ENCODE assay signal across 8 cellular contexts in the genomic region with DNA sequence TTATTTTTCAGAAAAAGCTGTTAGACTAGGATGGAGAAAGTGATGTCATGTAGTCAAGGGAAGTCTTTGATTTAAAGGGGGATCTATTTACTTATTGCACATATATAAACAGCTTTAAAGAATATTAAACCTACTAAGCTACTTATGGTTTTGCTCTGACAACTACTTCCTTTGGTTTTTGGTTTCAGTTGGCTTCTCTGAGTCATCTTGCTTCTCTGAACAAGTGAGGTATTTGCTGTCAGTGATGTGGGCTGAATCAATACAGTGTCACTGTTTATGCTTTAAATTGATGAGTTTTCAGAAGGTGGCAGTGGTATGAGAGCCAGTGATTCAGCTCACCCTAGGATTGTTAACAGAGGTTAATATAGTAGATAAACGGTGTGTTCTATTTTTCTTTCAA.
DNase-seq lines count a peak whose midpoint lies in the region; ATAC-seq and TF ChIP-seq lines count a peak whose summit lies in the region.

No MANE protein-coding gene starts in this region.

- no peaks in the 10 kb centered on the region for H3K27me3 ChIP-seq in gastrocnemius medialis

- in situ Hi-C loops in gastrocnemius medialis (cut with MboI; ENCODE audit: low sequenced_read_pairs in 4 of 4): loop anchor here in 2 of 4 donors (25.0 kb wide), 2 partner anchors 278 to 1178 kb away; no protein-coding TSS in a partner anchor

- no peak overlapping the region for H3K27ac ChIP-seq in gastrocnemius medialis

- TF ChIP-seq POLR2A in gastrocnemius medialis (IDR thresholded peaks at IDR 0.05): no peak

- ATAC-seq in GM18907 (IDR thresholded peaks at IDR 0.05; ENCODE audit: unreplicated experiment): peak; percentile 99
- ATAC-seq in HG03039 (IDR thresholded peaks at IDR 0.05; ENCODE audit: unreplicated experiment): peak; percentile 98
- peak; percentile 58 for ATAC-seq in SK-N-SH treated with all-trans-retinoic acid at 6 μM for 48 hours
- no peak for ATAC-seq in gastrocnemius medialis

- no peak for TF ChIP-seq CTCF in gastrocnemius medialis (IDR thresholded peaks at IDR 0.05 in 4 of 5, conservative IDR thresholded peaks at IDR 0.05 in 1 of 5)

- no peaks in the 10 kb centered on the region for H3K4me1 ChIP-seq in gastrocnemius medialis

- intact Hi-C loops in gastrocnemius medialis (cut with DNase I; ENCODE audit: low total_unique reads): no loop called here

- no peaks in the 10 kb centered on the region for H3K9me3 ChIP-seq in gastrocnemius medialis

- no peaks in the 10 kb centered on the region for H3K36me3 ChIP-seq in gastrocnemius medialis

- no peak overlapping the region for H3K4me3 ChIP-seq in gastrocnemius medialis

- DNase-seq in A172 (ENCODE audit: low spot score): peak; percentile 57
- DNase-seq in DMS79 treated with DMSO at 0.1 percent for 48 hours (lab: John Stamatoyannopoulos, UW): no peak
- no peak for DNase-seq in gastrocnemius medialis
- no peak for DNase-seq in NCI-H1694 treated with DMSO at 0.1 percent for 48 hours (lab: John Stamatoyannopoulos, UW)
- DNase-seq in NCI-H1436 (lab: John Stamatoyannopoulos, UW): no peak

TF ChIP-seq in SK-N-SH treated with all-trans-retinoic acid at 6 μM for 48 hours, 23 proteins besides CTCF, POLR2A, EP300 and RAD21:
- TF ChIP-seq, protein P1, sequence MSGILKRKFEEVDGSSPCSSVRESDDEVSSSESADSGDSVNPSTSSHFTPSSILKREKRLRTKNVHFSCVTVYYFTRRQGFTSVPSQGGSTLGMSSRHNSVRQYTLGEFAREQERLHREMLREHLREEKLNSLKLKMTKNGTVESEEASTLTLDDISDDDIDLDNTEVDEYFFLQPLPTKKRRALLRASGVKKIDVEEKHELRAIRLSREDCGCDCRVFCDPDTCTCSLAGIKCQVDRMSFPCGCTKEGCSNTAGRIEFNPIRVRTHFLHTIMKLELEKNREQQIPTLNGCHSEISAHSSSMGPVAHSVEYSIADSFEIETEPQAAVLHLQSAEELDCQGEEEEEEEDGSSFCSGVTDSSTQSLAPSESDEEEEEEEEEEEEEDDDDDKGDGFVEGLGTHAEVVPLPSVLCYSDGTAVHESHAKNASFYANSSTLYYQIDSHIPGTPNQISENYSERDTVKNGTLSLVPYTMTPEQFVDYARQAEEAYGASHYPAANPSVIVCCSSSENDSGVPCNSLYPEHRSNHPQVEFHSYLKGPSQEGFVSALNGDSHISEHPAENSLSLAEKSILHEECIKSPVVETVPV (CRISPR knock-in tag; IDR thresholded peaks at IDR 0.05): no peak
- TF ChIP-seq, protein P2, sequence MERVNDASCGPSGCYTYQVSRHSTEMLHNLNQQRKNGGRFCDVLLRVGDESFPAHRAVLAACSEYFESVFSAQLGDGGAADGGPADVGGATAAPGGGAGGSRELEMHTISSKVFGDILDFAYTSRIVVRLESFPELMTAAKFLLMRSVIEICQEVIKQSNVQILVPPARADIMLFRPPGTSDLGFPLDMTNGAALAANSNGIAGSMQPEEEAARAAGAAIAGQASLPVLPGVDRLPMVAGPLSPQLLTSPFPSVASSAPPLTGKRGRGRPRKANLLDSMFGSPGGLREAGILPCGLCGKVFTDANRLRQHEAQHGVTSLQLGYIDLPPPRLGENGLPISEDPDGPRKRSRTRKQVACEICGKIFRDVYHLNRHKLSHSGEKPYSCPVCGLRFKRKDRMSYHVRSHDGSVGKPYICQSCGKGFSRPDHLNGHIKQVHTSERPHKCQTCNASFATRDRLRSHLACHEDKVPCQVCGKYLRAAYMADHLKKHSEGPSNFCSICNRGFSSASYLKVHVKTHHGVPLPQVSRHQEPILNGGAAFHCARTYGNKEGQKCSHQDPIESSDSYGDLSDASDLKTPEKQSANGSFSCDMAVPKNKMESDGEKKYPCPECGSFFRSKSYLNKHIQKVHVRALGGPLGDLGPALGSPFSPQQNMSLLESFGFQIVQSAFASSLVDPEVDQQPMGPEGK (CRISPR knock-in tag; IDR thresholded peaks at IDR 0.05; ENCODE audit: borderline replicate concordance): no peak
- TF ChIP-seq OSR1 (CRISPR knock-in tag; IDR thresholded peaks at IDR 0.05): no peak
- TF ChIP-seq ZNF565 (CRISPR knock-in tag; conservative IDR thresholded peaks at IDR 0.05; ENCODE audit: low read depth): no peak
- TF ChIP-seq ZC3H10 (CRISPR knock-in tag; IDR thresholded peaks at IDR 0.05): no peak
- TF ChIP-seq, protein P3, sequence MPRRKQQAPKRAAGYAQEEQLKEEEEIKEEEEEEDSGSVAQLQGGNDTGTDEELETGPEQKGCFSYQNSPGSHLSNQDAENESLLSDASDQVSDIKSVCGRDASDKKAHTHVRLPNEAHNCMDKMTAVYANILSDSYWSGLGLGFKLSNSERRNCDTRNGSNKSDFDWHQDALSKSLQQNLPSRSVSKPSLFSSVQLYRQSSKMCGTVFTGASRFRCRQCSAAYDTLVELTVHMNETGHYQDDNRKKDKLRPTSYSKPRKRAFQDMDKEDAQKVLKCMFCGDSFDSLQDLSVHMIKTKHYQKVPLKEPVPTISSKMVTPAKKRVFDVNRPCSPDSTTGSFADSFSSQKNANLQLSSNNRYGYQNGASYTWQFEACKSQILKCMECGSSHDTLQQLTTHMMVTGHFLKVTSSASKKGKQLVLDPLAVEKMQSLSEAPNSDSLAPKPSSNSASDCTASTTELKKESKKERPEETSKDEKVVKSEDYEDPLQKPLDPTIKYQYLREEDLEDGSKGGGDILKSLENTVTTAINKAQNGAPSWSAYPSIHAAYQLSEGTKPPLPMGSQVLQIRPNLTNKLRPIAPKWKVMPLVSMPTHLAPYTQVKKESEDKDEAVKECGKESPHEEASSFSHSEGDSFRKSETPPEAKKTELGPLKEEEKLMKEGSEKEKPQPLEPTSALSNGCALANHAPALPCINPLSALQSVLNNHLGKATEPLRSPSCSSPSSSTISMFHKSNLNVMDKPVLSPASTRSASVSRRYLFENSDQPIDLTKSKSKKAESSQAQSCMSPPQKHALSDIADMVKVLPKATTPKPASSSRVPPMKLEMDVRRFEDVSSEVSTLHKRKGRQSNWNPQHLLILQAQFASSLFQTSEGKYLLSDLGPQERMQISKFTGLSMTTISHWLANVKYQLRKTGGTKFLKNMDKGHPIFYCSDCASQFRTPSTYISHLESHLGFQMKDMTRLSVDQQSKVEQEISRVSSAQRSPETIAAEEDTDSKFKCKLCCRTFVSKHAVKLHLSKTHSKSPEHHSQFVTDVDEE (CRISPR knock-in tag; IDR thresholded peaks at IDR 0.05): no peak
- no peak for TF ChIP-seq ZNF70 (CRISPR knock-in tag; IDR thresholded peaks at IDR 0.05)
- TF ChIP-seq ISL1 (CRISPR knock-in tag; IDR thresholded peaks at IDR 0.05): no peak
- no peak for TF ChIP-seq TCF4 (CRISPR knock-in tag; IDR thresholded peaks at IDR 0.05; ENCODE audit: borderline replicate concordance)
- TF ChIP-seq SNAI2 (CRISPR knock-in tag; IDR thresholded peaks at IDR 0.05): no peak
- TF ChIP-seq ESRRG (CRISPR knock-in tag; IDR thresholded peaks at IDR 0.05): no peak
- no peak for TF ChIP-seq BACH2 (CRISPR knock-in tag; IDR thresholded peaks at IDR 0.05; ENCODE audit: borderline replicate concordance)
- no peak for TF ChIP-seq ZFP3 (CRISPR knock-in tag; IDR thresholded peaks at IDR 0.05)
- TF ChIP-seq ZFP30 (CRISPR knock-in tag; IDR thresholded peaks at IDR 0.05): no peak
- no peak for TF ChIP-seq RARB (CRISPR knock-in tag; IDR thresholded peaks at IDR 0.05)

Comparison
In these comparisons a context has a peak if more than half of its experiments do, and no peak if none do; other contexts are left out.
1. ATAC-seq: peak in GM18907 (single experiment), HG03039 (single experiment) and SK-N-SH treated with all-trans-retinoic acid at 6 μM for 48 hours (single experiment); none in gastrocnemius medialis (0 of 2).